In genomic region chr22:43217285-43218030, GRCh38 we compare ENCODE assay signal across 1 cellular context.
TF ChIP-seq lines count a peak whose summit lies in the region.

No MANE protein-coding gene starts in this region.

TF ChIP-seq in H1, 55 proteins besides CTCF, POLR2A, EP300 and RAD21:
- TF ChIP-seq RNF2 (IDR thresholded peaks at IDR 0.05; ENCODE audit: borderline replicate concordance, low read depth, low read length, missing control alignments, poor library complexity, severe bottlenecking) = no peak
- TF ChIP-seq EGR1 (IDR thresholded peaks at IDR 0.05; ENCODE audit: borderline replicate concordance, low read depth, low read length) = no peak
- no peak for TF ChIP-seq TAF7 (optimal IDR thresholded peaks at IDR 0.05; ENCODE audit: borderline replicate concordance, low read depth, low read length)
- no peak for TF ChIP-seq SP4 (IDR thresholded peaks at IDR 0.05; ENCODE audit: low read length)
- TF ChIP-seq, protein P1, sequence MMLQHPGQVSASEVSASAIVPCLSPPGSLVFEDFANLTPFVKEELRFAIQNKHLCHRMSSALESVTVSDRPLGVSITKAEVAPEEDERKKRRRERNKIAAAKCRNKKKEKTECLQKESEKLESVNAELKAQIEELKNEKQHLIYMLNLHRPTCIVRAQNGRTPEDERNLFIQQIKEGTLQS (IDR thresholded peaks at IDR 0.05; ENCODE audit: insufficient read depth, low read depth, low read length) = no peak
- TF ChIP-seq RXRA (IDR thresholded peaks at IDR 0.05; ENCODE audit: insufficient read depth, low read depth, low read length) = no peak
- no peak for TF ChIP-seq MAFK (IDR thresholded peaks at IDR 0.05; ENCODE audit: low read depth, low read length)
- TF ChIP-seq CTBP2 (IDR thresholded peaks at IDR 0.05; ENCODE audit: borderline replicate concordance, insufficient read depth, insufficient read length, low read length) = no peak
- TF ChIP-seq ZNF274 (IDR thresholded peaks at IDR 0.05; ENCODE audit: borderline replicate concordance, extremely low read depth, low read length) = no peak
- no peak for TF ChIP-seq POLR2AphosphoS5 (IDR thresholded peaks at IDR 0.05; ENCODE audit: low read depth, low read length)
- no peak for TF ChIP-seq KDM5A (IDR thresholded peaks at IDR 0.05; ENCODE audit: low read length)
- TF ChIP-seq GABPA (IDR thresholded peaks at IDR 0.05; ENCODE audit: borderline replicate concordance, insufficient read depth, low read length) = no peak
- TF ChIP-seq CBX8 (IDR thresholded peaks at IDR 0.05; ENCODE audit: borderline replicate concordance, low read depth, low read length) = no peak
- TF ChIP-seq USF2 (IDR thresholded peaks at IDR 0.05; ENCODE audit: low read length) = no peak
- TF ChIP-seq, protein P2, sequence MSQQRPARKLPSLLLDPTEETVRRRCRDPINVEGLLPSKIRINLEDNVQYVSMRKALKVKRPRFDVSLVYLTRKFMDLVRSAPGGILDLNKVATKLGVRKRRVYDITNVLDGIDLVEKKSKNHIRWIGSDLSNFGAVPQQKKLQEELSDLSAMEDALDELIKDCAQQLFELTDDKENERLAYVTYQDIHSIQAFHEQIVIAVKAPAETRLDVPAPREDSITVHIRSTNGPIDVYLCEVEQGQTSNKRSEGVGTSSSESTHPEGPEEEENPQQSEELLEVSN (IDR thresholded peaks at IDR 0.05) = no peak
- no peak for TF ChIP-seq HDAC2 (IDR thresholded peaks at IDR 0.05; ENCODE audit: borderline replicate concordance in 1 of 2, low read depth in 2 of 2, low read length in 2 of 2)
TF ChIP-seq in H1: peak in this region for 0.
